Comparison of ENCODE assay signal across 16 cellular contexts in genomic region chr1:117017648-117018047, GRCh38. TPM values are rescaled to one million over a fixed set of nuclear protein-coding genes. Genes with fewer than 3 reads are reported as not detected.
DNase-seq lines count a peak whose midpoint lies in the region; ATAC-seq and TF ChIP-seq lines count a peak whose summit lies in the region.
"Had no signal": no experiment of that assay in that cellular context is flagged by ENCODE, and none has a peak within 500 bp of the region (broad histone marks: within the 10 kb centered on the region; RNA-seq: fewer than 3 reads in every experiment).

No MANE protein-coding gene starts in this region.

- H3K36me3 ChIP-seq in CD4-positive, CD25-positive, alpha-beta regulatory T cell (ENCODE audit: control insufficient read depth, insufficient read depth, low read length), result peaks cover 5% of the 10 kb centered on the region
- no peaks in the 10 kb centered on the region for H3K36me3 ChIP-seq in left lung
- H3K36me3 ChIP-seq: ovary, vagina had no signal

- no peak overlapping the region for H3K27ac ChIP-seq in CD4-positive, CD25-positive, alpha-beta regulatory T cell (ENCODE audit: insufficient read depth, low read length, poor library complexity, severe bottlenecking)
- no peak overlapping the region for H3K27ac ChIP-seq in left lung
- H3K27ac ChIP-seq: HL-60, ovary, vagina had no signal

- ATAC-seq in CD4-positive, CD25-positive, alpha-beta regulatory T cell (ENCODE audit: low read depth in 2 of 2), result no peak
- ATAC-seq in GM19372 (IDR thresholded peaks at IDR 0.05; ENCODE audit: low read depth, unreplicated experiment) (peak; percentile 82), HG03442 (IDR thresholded peaks at IDR 0.05; ENCODE audit: unreplicated experiment) (peak; percentile 74), left lung (peak; percentile 44), HG02970 (IDR thresholded peaks at IDR 0.05; ENCODE audit: low FRiP score, unreplicated experiment) (no peak), HG03139 (IDR thresholded peaks at IDR 0.05; ENCODE audit: unreplicated experiment) (no peak)
- ATAC-seq: HCT116 had no signal

- peak overlapping the region; percentile 3 for H3K4me3 ChIP-seq in CD4-positive, CD25-positive, alpha-beta regulatory T cell (ENCODE audit: low read depth, low read length)
- H3K4me3 ChIP-seq in left lung, result no peak overlapping the region
- H3K4me3 ChIP-seq: ovary, vagina had no signal

- H3K36me3 Mint-ChIP-seq in CD4-positive, CD25-positive, alpha-beta regulatory T cell, result peaks cover 13% of the 10 kb centered on the region

- DNase-seq in CD4-positive, CD25-positive, alpha-beta regulatory T cell, result no peak
- DNase-seq in left lung (no peak), NCI-H187 (lab: John Stamatoyannopoulos, UW) (no peak), ureter (ENCODE audit: low spot score) (no peak)
- DNase-seq: activated T-cell treated with anti-CD3 and anti-CD28 coated beads, Interleukin-2, amount 50 U/mL, for 72 hours; amniotic stem cell; DMS153; NCI-H2107 had no signal

- no peaks in the 10 kb centered on the region for H3K9me3 Mint-ChIP-seq in CD4-positive, CD25-positive, alpha-beta regulatory T cell
- H3K9me3 Mint-ChIP-seq: activated T-cell treated with anti-CD3 and anti-CD28 coated beads, Interleukin-2, amount 50 U/mL, for 72 hours had no signal

- no peaks in the 10 kb centered on the region for H3K27me3 ChIP-seq in CD4-positive, CD25-positive, alpha-beta regulatory T cell (ENCODE audit: control insufficient read depth, insufficient read depth, low read length)
- H3K27me3 ChIP-seq in left lung, result no peaks in the 10 kb centered on the region
- H3K27me3 ChIP-seq: ovary, vagina had no signal

- H3K9me3 ChIP-seq in CD4-positive, CD25-positive, alpha-beta regulatory T cell (ENCODE audit: control insufficient read depth in 2 of 2, low read length in 2 of 2), result no peaks in the 10 kb centered on the region
- H3K9me3 ChIP-seq in left lung, result no peaks in the 10 kb centered on the region
- H3K9me3 ChIP-seq: ovary, vagina had no signal

- TF ChIP-seq CTCF in left lung (IDR thresholded peaks at IDR 0.05), result no peak

- H3K4me3 Mint-ChIP-seq in CD4-positive, CD25-positive, alpha-beta regulatory T cell, result no peak overlapping the region
- H3K4me3 Mint-ChIP-seq: activated T-cell treated with anti-CD3 and anti-CD28 coated beads, Interleukin-2, amount 50 U/mL, for 72 hours had no signal

- intact Hi-C loops in left lung (cut with DNase I), result no loop called here

- peaks cover 13% of the 10 kb centered on the region for H3K4me1 ChIP-seq in CD4-positive, CD25-positive, alpha-beta regulatory T cell (ENCODE audit: control insufficient read depth, insufficient read depth, low read length, poor library complexity, severe bottlenecking)
- H3K4me1 ChIP-seq in left lung, result no peaks in the 10 kb centered on the region
- H3K4me1 ChIP-seq: vagina had no signal

- no peak overlapping the region for H3K27ac Mint-ChIP-seq in CD4-positive, CD25-positive, alpha-beta regulatory T cell
- H3K27ac Mint-ChIP-seq: activated T-cell treated with anti-CD3 and anti-CD28 coated beads, Interleukin-2, amount 50 U/mL, for 72 hours had no signal

- no peaks in the 10 kb centered on the region for H3K27me3 Mint-ChIP-seq in CD4-positive, CD25-positive, alpha-beta regulatory T cell

- peaks cover 2 to 54% (median 22%) of the 10 kb centered on the region in 4 donors for H3K4me1 Mint-ChIP-seq in CD4-positive, CD25-positive, alpha-beta regulatory T cell

RNA-seq across cellular contexts. Expression of gene CD101, which starts 16.1 kb away (rescaled TPM):
- total RNA-seq in CD4-positive, CD25-positive, alpha-beta regulatory T cell, result 14.9 TPM
- polyA plus RNA-seq in CD4-positive, CD25-positive, alpha-beta regulatory T cell, result 10 to 100 TPM in 2 of 4 donors, 1 to 10 TPM in 2; 4.3 to 38.9 (median 19.4) TPM
- total RNA-seq in left lung (1 to 10 TPM; 2.7 to 8.3 TPM), ureter (1.1 TPM)

RNA-seq across cellular contexts. Expression of gene TTF2, which starts 42.5 kb away (rescaled TPM):
- total RNA-seq in CD4-positive, CD25-positive, alpha-beta regulatory T cell, result 58.9 TPM
- 10 to 100 TPM in 2 of 4 donors, 1 to 10 TPM in 2; 5.3 to 13.0 (median 9.7) TPM for polyA plus RNA-seq in CD4-positive, CD25-positive, alpha-beta regulatory T cell
- total RNA-seq in left lung (10 to 100 TPM; 21.0 to 21.1 TPM), ureter (25.1 TPM)

Comparison
In these comparisons a context has a peak if more than half of its experiments do, and no peak if none do; other contexts are left out.
1. ATAC-seq: peak in GM19372 (single experiment), HG03442 (single experiment) and left lung (single experiment); none in CD4-positive, CD25-positive, alpha-beta regulatory T cell (0 of 2), HG02970 (single experiment) and HG03139 (single experiment).